In the genomic region with DNA sequence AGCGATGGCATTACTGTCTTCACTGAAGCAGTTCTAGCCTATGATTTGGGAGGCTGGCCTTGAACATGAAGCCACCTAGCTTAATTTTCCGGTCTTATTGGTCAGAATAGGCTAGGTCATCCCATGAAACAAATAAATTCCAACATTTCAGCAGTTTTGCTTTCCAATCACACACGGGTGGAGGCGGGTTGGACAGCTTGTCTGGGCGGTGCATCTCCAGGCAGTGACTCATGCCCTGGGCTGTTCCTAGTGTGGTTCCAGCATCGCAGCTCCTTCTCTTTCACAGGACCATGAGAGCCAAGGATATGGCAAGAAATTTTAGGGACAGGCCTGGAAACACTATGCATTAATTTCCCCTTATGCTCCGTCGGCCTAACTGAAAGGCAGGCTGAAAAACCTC, we compare ENCODE assay signal across 15 cellular contexts.
DNase-seq lines count a peak whose midpoint lies in the region; ATAC-seq and TF ChIP-seq lines count a peak whose summit lies in the region.
"Had no signal": no experiment of that assay in that cellular context is flagged by ENCODE, and none has a peak within 500 bp of the region (broad histone marks: within the 10 kb centered on the region; RNA-seq: fewer than 3 reads in every experiment).

No MANE protein-coding gene starts in this region.

- no peak overlapping the region for H3K9ac ChIP-seq in trophoblast cell (ENCODE audit: low read length)
- H3K9ac ChIP-seq: BLaER1 had no signal

- peak overlapping the region; percentile 56 for H3K27ac ChIP-seq in RWPE2 (ENCODE audit: poor library complexity, severe bottlenecking)
- no peak overlapping the region for H3K27ac ChIP-seq in trophoblast cell (ENCODE audit: low read depth, low read length)
- H3K27ac ChIP-seq: ascending aorta, BLaER1, SK-N-MC had no signal

- H3K79me1 ChIP-seq in trophoblast cell (ENCODE audit: low read length), result no peaks in the 10 kb centered on the region

- H2AK5ac ChIP-seq in trophoblast cell (ENCODE audit: low read length), result no peak overlapping the region

- no peaks in the 10 kb centered on the region for H3K79me2 ChIP-seq in trophoblast cell (ENCODE audit: control insufficient read depth, insufficient read depth, low read length, poor library complexity)

- no peak overlapping the region for H3K4me2 ChIP-seq in trophoblast cell (ENCODE audit: low read length)
- H3K4me2 ChIP-seq: BLaER1 had no signal

- H4K91ac ChIP-seq in trophoblast cell (ENCODE audit: low read depth, low read length), result no peak overlapping the region

- TF ChIP-seq CTCF in RWPE2 (IDR thresholded peaks at IDR 0.05; ENCODE audit: poor library complexity, severe bottlenecking) (no peak), fibroblast of mammary gland (conservative IDR thresholded peaks at IDR 0.05; ENCODE audit: control insufficient read depth, insufficient read depth, low read depth, low read length) (no peak)

- no CpG with 5 or more reads among the region's 8 CpGs for WGBS in trophoblast cell (ENCODE audit: extremely low coverage, insufficient coverage, insufficient read length)

- H2AFZ ChIP-seq in trophoblast cell (ENCODE audit: insufficient read depth, low read length, poor library complexity), result no peak overlapping the region

- no peak overlapping the region for H2BK5ac ChIP-seq in trophoblast cell (ENCODE audit: low read depth, low read length, poor library complexity)

- peak; percentile 75 for DNase-seq in EL
- DNase-seq in RWPE2 (ENCODE audit: low spot score), result no peak
- peak; percentile 90 for DNase-seq in fibroblast of mammary gland (ENCODE audit: low read depth)
- DNase-seq in trophoblast cell, result peak in 1 of 2 donors; percentile 36
- DNase-seq in SHP77 treated with DMSO at 0.1 percent for 48 hours (lab: John Stamatoyannopoulos, UW), result no peak
- no peak for DNase-seq in activated naive CD4-positive, alpha-beta T cell treated with anti-CD3 and anti-CD28 coated beads, Interleukin-2, amount 10 ng/mL, durations not matched to agents 7 days and 5 days
- no peak for DNase-seq in NCI-H2196 treated with DMSO at 0.1 percent for 48 hours (lab: John Stamatoyannopoulos, UW; ENCODE audit: unreplicated experiment)
- no peak for DNase-seq in NCI-H2227 treated with DMSO at 0.1 percent for 48 hours (lab: John Stamatoyannopoulos, UW)
- DNase-seq: activated T-cell treated with anti-CD3 and anti-CD28 coated beads, Interleukin-2, amount 50 U/mL, for 4 hours; NCI-H2081 treated with DMSO at 0.1 percent for 48 hours; stimulated activated CD4-positive, alpha-beta T cell treated with anti-CD3 and anti-CD28 coated beads, Interleukin-4, amount 100 ng/mL, for 24 hours; stimulated activated naive CD4-positive, alpha-beta T cell had no signal

- H3K18ac ChIP-seq in trophoblast cell (ENCODE audit: low read length), result no peak overlapping the region

- H4K8ac ChIP-seq in trophoblast cell (ENCODE audit: low read depth, low read length), result no peak overlapping the region

- H4K12ac ChIP-seq in trophoblast cell (ENCODE audit: low read depth, low read length), result no peak overlapping the region

- ATAC-seq in RWPE2 (ENCODE audit: low read depth), result peak; percentile 90
- ATAC-seq: activated T-cell treated with anti-CD3 and anti-CD28 coated beads, Interleukin-2, amount 50 U/mL, for 4 hours had no signal

- H3K4me1 ChIP-seq in RWPE2 (ENCODE audit: insufficient read depth, poor library complexity, severe bottlenecking), result peaks cover 15% of the 10 kb centered on the region
- H3K4me1 ChIP-seq in trophoblast cell (ENCODE audit: control insufficient read depth in 1 of 2, insufficient read depth in 2 of 2, low read length in 2 of 2), result peaks cover 3 to 10% of the 10 kb centered on the region in 2 experiments
- H3K4me1 ChIP-seq: ascending aorta, BLaER1 had no signal

- no peak overlapping the region for H3K4me3 Mint-ChIP-seq in activated naive CD4-positive, alpha-beta T cell treated with anti-CD3 and anti-CD28 coated beads, Interleukin-2, amount 10 ng/mL, durations not matched to agents 7 days and 5 days
- H3K4me3 Mint-ChIP-seq: activated T-cell treated with anti-CD3 and anti-CD28 coated beads, Interleukin-2, amount 50 U/mL, for 4 hours had no signal

- H3K27me3 ChIP-seq in RWPE2 (ENCODE audit: insufficient read depth, poor library complexity, severe bottlenecking) (no peaks in the 10 kb centered on the region), trophoblast cell (ENCODE audit: insufficient read depth, low read length) (no peaks in the 10 kb centered on the region)
- H3K27me3 ChIP-seq: ascending aorta, BLaER1 had no signal

- H3K36me3 ChIP-seq in RWPE2 (ENCODE audit: low read depth) (peaks cover 3% of the 10 kb centered on the region; the same call in 1 of the 2 replicates), trophoblast cell (ENCODE audit: control insufficient read depth in 1 of 2, insufficient read depth in 2 of 2, low read length in 2 of 2) (peaks cover 0 to 2% of the 10 kb centered on the region in 2 experiments)
- H3K36me3 ChIP-seq: ascending aorta, BLaER1 had no signal

- no peaks in the 10 kb centered on the region for H3K36me3 Mint-ChIP-seq in activated naive CD4-positive, alpha-beta T cell treated with anti-CD3 and anti-CD28 coated beads, Interleukin-2, amount 10 ng/mL, durations not matched to agents 7 days and 5 days

- no peak overlapping the region for H3K23ac ChIP-seq in trophoblast cell (ENCODE audit: low read length)

- H2BK120ac ChIP-seq in trophoblast cell (ENCODE audit: insufficient read depth, low read length, poor library complexity), result no peak overlapping the region

- H3K4ac ChIP-seq in trophoblast cell (ENCODE audit: low read depth, low read length), result no peak overlapping the region

- H3K14ac ChIP-seq in trophoblast cell (ENCODE audit: low read length), result no peak overlapping the region

- H2BK12ac ChIP-seq in trophoblast cell (ENCODE audit: low read length), result no peak overlapping the region

- no peak overlapping the region for H3K4me3 ChIP-seq in RWPE2 (ENCODE audit: severe bottlenecking)
- H3K4me3 ChIP-seq in fibroblast of mammary gland (ENCODE audit: control insufficient read depth, low read depth, low read length), result peak overlapping the region; percentile 53
- H3K4me3 ChIP-seq in trophoblast cell (ENCODE audit: low read depth, low read length), result peak overlapping the region; percentile 23
- H3K4me3 ChIP-seq: ascending aorta, BLaER1, SK-N-MC had no signal

- no peaks in the 10 kb centered on the region for H3K4me1 Mint-ChIP-seq in activated naive CD4-positive, alpha-beta T cell treated with anti-CD3 and anti-CD28 coated beads, Interleukin-2, amount 10 ng/mL, durations not matched to agents 7 days and 5 days

- H3K27ac Mint-ChIP-seq in activated naive CD4-positive, alpha-beta T cell treated with anti-CD3 and anti-CD28 coated beads, Interleukin-2, amount 10 ng/mL, durations not matched to agents 7 days and 5 days, result no peak overlapping the region

- CTCF ChIA-PET in activated naive CD4-positive, alpha-beta T cell treated with anti-CD3 and anti-CD28 coated beads, Interleukin-2, amount 10 ng/mL, durations not matched to agents 7 days and 5 days (lab: Charles Lee), result no interaction called here

- peaks cover 6% of the 10 kb centered on the region for H3K9me3 ChIP-seq in RWPE2 (ENCODE audit: severe bottlenecking)
- H3K9me3 ChIP-seq in trophoblast cell (ENCODE audit: insufficient read depth, low read depth, low read length), result peaks cover 2% of the 10 kb centered on the region
- H3K9me3 ChIP-seq: ascending aorta had no signal

- no peaks in the 10 kb centered on the region for H3K9me3 Mint-ChIP-seq in activated naive CD4-positive, alpha-beta T cell treated with anti-CD3 and anti-CD28 coated beads, Interleukin-2, amount 10 ng/mL, durations not matched to agents 7 days and 5 days

- H3K27me3 Mint-ChIP-seq in activated naive CD4-positive, alpha-beta T cell treated with anti-CD3 and anti-CD28 coated beads, Interleukin-2, amount 10 ng/mL, durations not matched to agents 7 days and 5 days, result peaks cover 8% of the 10 kb centered on the region

Comparison
In these comparisons a context has a peak if more than half of its experiments do, and no peak if none do; other contexts are left out.
1. DNase-seq: peak in EL (single experiment) and fibroblast of mammary gland (single experiment); none in RWPE2 (single experiment), SHP77 treated with DMSO at 0.1 percent for 48 hours (single experiment), activated naive CD4-positive, alpha-beta T cell treated with anti-CD3 and anti-CD28 coated beads, Interleukin-2, amount 10 ng/mL, durations not matched to agents 7 days and 5 days (single experiment), NCI-H2196 treated with DMSO at 0.1 percent for 48 hours (single experiment) and NCI-H2227 treated with DMSO at 0.1 percent for 48 hours (single experiment).